In the genomic region with DNA sequence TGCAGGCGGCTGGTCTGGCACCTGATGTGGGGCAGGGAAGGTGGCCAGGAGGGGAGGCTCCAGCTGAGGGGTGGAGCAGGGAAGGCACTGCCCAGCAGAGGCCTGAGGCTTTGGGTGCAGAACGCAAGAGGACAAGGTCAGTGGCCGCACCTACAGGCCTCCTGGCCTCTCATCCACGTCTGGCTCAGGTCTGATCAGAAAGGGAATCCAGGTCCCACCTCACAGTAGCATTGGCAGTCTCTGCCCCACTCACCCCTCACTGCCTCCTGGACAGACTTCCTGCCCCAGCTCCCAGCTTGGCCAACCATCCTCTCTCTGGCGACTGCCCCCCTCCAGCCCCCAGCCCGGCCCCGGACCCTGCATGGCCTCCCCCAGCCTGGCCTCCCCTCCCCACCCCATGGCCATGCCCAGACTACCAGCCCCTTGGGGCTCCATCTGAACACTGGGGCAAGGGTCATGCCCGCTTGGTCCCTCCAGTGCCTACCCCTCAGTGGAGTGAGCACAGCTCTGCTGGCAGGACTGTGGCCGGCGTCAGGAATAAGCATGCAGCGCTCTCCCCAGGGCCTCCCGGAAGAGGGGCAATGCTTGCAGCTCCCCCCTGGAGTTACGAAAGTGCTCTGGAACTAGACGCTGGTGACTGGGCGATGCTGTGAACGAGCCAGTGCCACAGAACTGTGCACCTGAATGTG, we compare ENCODE assay signal across 1 cellular context.
TF ChIP-seq lines count a peak whose summit lies in the region.

No MANE protein-coding gene starts in this region.

TF ChIP-seq in HepG2, 621 proteins besides CTCF, POLR2A, EP300 and RAD21 (continues in another document):
- TF ChIP-seq, protein P1, sequence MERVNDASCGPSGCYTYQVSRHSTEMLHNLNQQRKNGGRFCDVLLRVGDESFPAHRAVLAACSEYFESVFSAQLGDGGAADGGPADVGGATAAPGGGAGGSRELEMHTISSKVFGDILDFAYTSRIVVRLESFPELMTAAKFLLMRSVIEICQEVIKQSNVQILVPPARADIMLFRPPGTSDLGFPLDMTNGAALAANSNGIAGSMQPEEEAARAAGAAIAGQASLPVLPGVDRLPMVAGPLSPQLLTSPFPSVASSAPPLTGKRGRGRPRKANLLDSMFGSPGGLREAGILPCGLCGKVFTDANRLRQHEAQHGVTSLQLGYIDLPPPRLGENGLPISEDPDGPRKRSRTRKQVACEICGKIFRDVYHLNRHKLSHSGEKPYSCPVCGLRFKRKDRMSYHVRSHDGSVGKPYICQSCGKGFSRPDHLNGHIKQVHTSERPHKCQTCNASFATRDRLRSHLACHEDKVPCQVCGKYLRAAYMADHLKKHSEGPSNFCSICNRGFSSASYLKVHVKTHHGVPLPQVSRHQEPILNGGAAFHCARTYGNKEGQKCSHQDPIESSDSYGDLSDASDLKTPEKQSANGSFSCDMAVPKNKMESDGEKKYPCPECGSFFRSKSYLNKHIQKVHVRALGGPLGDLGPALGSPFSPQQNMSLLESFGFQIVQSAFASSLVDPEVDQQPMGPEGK (CRISPR knock-in tag; IDR thresholded peaks at IDR 0.05): peak; percentile 98
- TF ChIP-seq, protein P2, sequence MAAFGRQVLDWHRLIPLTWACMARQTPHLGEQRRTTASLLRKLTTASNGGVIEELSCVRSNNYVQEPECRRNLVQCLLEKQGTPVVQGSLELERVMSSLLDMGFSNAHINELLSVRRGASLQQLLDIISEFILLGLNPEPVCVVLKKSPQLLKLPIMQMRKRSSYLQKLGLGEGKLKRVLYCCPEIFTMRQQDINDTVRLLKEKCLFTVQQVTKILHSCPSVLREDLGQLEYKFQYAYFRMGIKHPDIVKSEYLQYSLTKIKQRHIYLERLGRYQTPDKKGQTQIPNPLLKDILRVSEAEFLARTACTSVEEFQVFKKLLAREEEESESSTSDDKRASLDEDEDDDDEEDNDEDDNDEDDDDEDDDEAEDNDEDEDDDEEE (CRISPR knock-in tag; IDR thresholded peaks at IDR 0.05): peak; percentile 50; the same call in 1 of the 2 replicates
- peak; percentile 56; the same call in 1 of the 2 replicates for TF ChIP-seq ZNF451 (CRISPR knock-in tag; IDR thresholded peaks at IDR 0.05)
- TF ChIP-seq, protein P3, sequence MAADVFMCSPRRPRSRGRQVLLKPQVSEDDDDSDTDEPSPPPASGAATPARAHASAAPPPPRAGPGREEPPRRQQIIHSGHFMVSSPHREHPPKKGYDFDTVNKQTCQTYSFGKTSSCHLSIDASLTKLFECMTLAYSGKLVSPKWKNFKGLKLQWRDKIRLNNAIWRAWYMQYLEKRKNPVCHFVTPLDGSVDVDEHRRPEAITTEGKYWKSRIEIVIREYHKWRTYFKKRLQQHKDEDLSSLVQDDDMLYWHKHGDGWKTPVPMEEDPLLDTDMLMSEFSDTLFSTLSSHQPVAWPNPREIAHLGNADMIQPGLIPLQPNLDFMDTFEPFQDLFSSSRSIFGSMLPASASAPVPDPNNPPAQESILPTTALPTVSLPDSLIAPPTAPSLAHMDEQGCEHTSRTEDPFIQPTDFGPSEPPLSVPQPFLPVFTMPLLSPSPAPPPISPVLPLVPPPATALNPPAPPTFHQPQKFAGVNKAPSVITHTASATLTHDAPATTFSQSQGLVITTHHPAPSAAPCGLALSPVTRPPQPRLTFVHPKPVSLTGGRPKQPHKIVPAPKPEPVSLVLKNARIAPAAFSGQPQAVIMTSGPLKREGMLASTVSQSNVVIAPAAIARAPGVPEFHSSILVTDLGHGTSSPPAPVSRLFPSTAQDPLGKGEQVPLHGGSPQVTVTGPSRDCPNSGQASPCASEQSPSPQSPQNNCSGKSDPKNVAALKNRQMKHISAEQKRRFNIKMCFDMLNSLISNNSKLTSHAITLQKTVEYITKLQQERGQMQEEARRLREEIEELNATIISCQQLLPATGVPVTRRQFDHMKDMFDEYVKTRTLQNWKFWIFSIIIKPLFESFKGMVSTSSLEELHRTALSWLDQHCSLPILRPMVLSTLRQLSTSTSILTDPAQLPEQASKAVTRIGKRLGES (CRISPR knock-in tag; IDR thresholded peaks at IDR 0.05; ENCODE audit: borderline replicate concordance): no peak
- no peak for TF ChIP-seq MBD4 (IDR thresholded peaks at IDR 0.05; ENCODE audit: borderline replicate concordance, low read length)
- peak; percentile 14; the same call in 1 of the 2 replicates for TF ChIP-seq SOX13 (IDR thresholded peaks at IDR 0.05)
- peak in 1 of 2 experiments; percentile 60; a peak in 1 of 4 replicates for TF ChIP-seq SOX13 (CRISPR knock-in tag; conservative IDR thresholded peaks at IDR 0.05 in 1 of 2, IDR thresholded peaks at IDR 0.05 in 1 of 2)
- TF ChIP-seq, protein P4, sequence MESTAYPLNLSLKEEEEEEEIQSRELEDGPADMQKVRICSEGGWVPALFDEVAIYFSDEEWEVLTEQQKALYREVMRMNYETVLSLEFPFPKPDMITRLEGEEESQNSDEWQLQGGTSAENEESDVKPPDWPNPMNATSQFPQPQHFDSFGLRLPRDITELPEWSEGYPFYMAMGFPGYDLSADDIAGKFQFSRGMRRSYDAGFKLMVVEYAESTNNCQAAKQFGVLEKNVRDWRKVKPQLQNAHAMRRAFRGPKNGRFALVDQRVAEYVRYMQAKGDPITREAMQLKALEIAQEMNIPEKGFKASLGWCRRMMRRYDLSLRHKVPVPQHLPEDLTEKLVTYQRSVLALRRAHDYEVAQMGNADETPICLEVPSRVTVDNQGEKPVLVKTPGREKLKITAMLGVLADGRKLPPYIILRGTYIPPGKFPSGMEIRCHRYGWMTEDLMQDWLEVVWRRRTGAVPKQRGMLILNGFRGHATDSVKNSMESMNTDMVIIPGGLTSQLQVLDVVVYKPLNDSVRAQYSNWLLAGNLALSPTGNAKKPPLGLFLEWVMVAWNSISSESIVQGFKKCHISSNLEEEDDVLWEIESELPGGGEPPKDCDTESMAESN (CRISPR knock-in tag; conservative IDR thresholded peaks at IDR 0.05): peak; percentile 31; the same call in 1 of the 2 replicates
- TF ChIP-seq KDM6A (CRISPR knock-in tag; IDR thresholded peaks at IDR 0.05; ENCODE audit: low read depth): 0 out of 2 replicates have a peak, but pooled peaks have one; percentile 27
- no peak for TF ChIP-seq SMYD3 (CRISPR knock-in tag; IDR thresholded peaks at IDR 0.05)
- TF ChIP-seq ZNF317 (CRISPR knock-in tag; IDR thresholded peaks at IDR 0.05): no peak
- no peak for TF ChIP-seq ARID2 (CRISPR knock-in tag; IDR thresholded peaks at IDR 0.05; ENCODE audit: borderline replicate concordance)
- TF ChIP-seq, protein P5, sequence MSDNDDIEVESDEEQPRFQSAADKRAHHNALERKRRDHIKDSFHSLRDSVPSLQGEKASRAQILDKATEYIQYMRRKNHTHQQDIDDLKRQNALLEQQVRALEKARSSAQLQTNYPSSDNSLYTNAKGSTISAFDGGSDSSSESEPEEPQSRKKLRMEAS (IDR thresholded peaks at IDR 0.05): peak; percentile 24; the same call in 1 of the 2 replicates
- peak; percentile 73; the same call in 1 of the 2 replicates for TF ChIP-seq ZNF614 (CRISPR knock-in tag; IDR thresholded peaks at IDR 0.05; ENCODE audit: borderline replicate concordance)
- TF ChIP-seq, protein P6, sequence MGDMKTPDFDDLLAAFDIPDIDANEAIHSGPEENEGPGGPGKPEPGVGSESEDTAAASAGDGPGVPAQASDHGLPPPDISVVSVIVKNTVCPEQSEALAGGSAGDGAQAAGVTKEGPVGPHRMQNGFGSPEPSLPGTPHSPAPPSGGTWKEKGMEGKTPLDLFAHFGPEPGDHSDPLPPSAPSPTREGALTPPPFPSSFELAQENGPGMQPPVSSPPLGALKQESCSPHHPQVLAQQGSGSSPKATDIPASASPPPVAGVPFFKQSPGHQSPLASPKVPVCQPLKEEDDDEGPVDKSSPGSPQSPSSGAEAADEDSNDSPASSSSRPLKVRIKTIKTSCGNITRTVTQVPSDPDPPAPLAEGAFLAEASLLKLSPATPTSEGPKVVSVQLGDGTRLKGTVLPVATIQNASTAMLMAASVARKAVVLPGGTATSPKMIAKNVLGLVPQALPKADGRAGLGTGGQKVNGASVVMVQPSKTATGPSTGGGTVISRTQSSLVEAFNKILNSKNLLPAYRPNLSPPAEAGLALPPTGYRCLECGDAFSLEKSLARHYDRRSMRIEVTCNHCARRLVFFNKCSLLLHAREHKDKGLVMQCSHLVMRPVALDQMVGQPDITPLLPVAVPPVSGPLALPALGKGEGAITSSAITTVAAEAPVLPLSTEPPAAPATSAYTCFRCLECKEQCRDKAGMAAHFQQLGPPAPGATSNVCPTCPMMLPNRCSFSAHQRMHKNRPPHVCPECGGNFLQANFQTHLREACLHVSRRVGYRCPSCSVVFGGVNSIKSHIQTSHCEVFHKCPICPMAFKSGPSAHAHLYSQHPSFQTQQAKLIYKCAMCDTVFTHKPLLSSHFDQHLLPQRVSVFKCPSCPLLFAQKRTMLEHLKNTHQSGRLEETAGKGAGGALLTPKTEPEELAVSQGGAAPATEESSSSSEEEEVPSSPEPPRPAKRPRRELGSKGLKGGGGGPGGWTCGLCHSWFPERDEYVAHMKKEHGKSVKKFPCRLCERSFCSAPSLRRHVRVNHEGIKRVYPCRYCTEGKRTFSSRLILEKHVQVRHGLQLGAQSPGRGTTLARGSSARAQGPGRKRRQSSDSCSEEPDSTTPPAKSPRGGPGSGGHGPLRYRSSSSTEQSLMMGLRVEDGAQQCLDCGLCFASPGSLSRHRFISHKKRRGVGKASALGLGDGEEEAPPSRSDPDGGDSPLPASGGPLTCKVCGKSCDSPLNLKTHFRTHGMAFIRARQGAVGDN (CRISPR knock-in tag; IDR thresholded peaks at IDR 0.05): peak; percentile 77
- TF ChIP-seq, protein P7, sequence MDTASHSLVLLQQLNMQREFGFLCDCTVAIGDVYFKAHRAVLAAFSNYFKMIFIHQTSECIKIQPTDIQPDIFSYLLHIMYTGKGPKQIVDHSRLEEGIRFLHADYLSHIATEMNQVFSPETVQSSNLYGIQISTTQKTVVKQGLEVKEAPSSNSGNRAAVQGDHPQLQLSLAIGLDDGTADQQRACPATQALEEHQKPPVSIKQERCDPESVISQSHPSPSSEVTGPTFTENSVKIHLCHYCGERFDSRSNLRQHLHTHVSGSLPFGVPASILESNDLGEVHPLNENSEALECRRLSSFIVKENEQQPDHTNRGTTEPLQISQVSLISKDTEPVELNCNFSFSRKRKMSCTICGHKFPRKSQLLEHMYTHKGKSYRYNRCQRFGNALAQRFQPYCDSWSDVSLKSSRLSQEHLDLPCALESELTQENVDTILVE (CRISPR knock-in tag; IDR thresholded peaks at IDR 0.05): peak; percentile 59; the same call in 1 of the 2 replicates
- no peak for TF ChIP-seq ZBTB42 (CRISPR knock-in tag; IDR thresholded peaks at IDR 0.05)
- 0 out of 2 replicates have a peak, but pooled peaks have one; percentile 36 for TF ChIP-seq ZNF564 (CRISPR knock-in tag; IDR thresholded peaks at IDR 0.05)
- TF ChIP-seq ZNF713 (CRISPR knock-in tag; IDR thresholded peaks at IDR 0.05): no peak
- TF ChIP-seq KLF15 (CRISPR knock-in tag; IDR thresholded peaks at IDR 0.05; ENCODE audit: borderline replicate concordance): no peak
- TF ChIP-seq SNAI1 (CRISPR knock-in tag; IDR thresholded peaks at IDR 0.05; ENCODE audit: borderline replicate concordance): no peak
- TF ChIP-seq ZNF839 (CRISPR knock-in tag; IDR thresholded peaks at IDR 0.05; ENCODE audit: borderline replicate concordance): peak; percentile 50; the same call in 1 of the 2 replicates
- TF ChIP-seq, protein P8, sequence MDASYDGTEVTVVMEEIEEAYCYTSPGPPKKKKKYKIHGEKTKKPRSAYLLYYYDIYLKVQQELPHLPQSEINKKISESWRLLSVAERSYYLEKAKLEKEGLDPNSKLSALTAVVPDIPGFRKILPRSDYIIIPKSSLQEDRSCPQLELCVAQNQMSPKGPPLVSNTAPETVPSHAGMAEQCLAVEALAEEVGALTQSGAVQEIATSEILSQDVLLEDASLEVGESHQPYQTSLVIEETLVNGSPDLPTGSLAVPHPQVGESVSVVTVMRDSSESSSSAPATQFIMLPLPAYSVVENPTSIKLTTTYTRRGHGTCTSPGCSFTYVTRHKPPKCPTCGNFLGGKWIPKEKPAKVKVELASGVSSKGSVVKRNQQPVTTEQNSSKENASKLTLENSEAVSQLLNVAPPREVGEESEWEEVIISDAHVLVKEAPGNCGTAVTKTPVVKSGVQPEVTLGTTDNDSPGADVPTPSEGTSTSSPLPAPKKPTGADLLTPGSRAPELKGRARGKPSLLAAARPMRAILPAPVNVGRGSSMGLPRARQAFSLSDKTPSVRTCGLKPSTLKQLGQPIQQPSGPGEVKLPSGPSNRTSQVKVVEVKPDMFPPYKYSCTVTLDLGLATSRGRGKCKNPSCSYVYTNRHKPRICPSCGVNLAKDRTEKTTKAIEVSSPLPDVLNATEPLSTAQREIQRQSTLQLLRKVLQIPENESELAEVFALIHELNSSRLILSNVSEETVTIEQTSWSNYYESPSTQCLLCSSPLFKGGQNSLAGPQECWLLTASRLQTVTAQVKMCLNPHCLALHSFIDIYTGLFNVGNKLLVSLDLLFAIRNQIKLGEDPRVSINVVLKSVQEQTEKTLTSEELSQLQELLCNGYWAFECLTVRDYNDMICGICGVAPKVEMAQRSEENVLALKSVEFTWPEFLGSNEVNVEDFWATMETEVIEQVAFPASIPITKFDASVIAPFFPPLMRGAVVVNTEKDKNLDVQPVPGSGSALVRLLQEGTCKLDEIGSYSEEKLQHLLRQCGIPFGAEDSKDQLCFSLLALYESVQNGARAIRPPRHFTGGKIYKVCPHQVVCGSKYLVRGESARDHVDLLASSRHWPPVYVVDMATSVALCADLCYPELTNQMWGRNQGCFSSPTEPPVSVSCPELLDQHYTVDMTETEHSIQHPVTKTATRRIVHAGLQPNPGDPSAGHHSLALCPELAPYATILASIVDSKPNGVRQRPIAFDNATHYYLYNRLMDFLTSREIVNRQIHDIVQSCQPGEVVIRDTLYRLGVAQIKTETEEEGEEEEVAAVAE (CRISPR knock-in tag; IDR thresholded peaks at IDR 0.05; ENCODE audit: borderline replicate concordance): no peak
- TF ChIP-seq ZNF501 (CRISPR knock-in tag; IDR thresholded peaks at IDR 0.05): no peak
- TF ChIP-seq CEBPG (CRISPR knock-in tag; IDR thresholded peaks at IDR 0.05): peak; percentile 89
- no peak for TF ChIP-seq GPN1 (CRISPR knock-in tag; IDR thresholded peaks at IDR 0.05; ENCODE audit: borderline replicate concordance)
- no peak; the same call in 1 of the 2 replicates for TF ChIP-seq ZNF552 (CRISPR knock-in tag; IDR thresholded peaks at IDR 0.05; ENCODE audit: borderline replicate concordance)
- no peak for TF ChIP-seq FOXP1 (IDR thresholded peaks at IDR 0.05)
- no peak for TF ChIP-seq FOXP1 (CRISPR knock-in tag; IDR thresholded peaks at IDR 0.05)
- no peak for TF ChIP-seq SOX6 (IDR thresholded peaks at IDR 0.05)
- 0 out of 2 replicates have a peak, but pooled peaks have one; percentile 1 for TF ChIP-seq SOX6 (CRISPR knock-in tag; IDR thresholded peaks at IDR 0.05)
- no peak for TF ChIP-seq FOXK2 (IDR thresholded peaks at IDR 0.05)
- TF ChIP-seq ZNF567 (CRISPR knock-in tag; IDR thresholded peaks at IDR 0.05; ENCODE audit: borderline replicate concordance): no peak
- TF ChIP-seq ZBTB7A (CRISPR knock-in tag; IDR thresholded peaks at IDR 0.05): peak; percentile 90; the same call in 1 of the 2 replicates
- peak; percentile 54; the same call in 1 of the 2 replicates for TF ChIP-seq SP4 (CRISPR knock-in tag; IDR thresholded peaks at IDR 0.05)
- no peak for TF ChIP-seq FOSL1 (CRISPR knock-in tag; IDR thresholded peaks at IDR 0.05; ENCODE audit: borderline replicate concordance)
- TF ChIP-seq SAP130 (CRISPR knock-in tag; IDR thresholded peaks at IDR 0.05; ENCODE audit: low read depth): peak; percentile 77
- no peak for TF ChIP-seq GABPA (IDR thresholded peaks at IDR 0.05; ENCODE audit: low read depth, low read length)
- TF ChIP-seq GABPA (CRISPR knock-in tag; IDR thresholded peaks at IDR 0.05; ENCODE audit: low read depth): no peak
- TF ChIP-seq PPARG (CRISPR knock-in tag; conservative IDR thresholded peaks at IDR 0.05): peak; percentile 38; the same call in 1 of the 2 replicates
- 0 out of 2 replicates have a peak, but pooled peaks have one; percentile 47 for TF ChIP-seq ZMAT3 (CRISPR knock-in tag; conservative IDR thresholded peaks at IDR 0.05)
- TF ChIP-seq PHF8 (CRISPR knock-in tag; IDR thresholded peaks at IDR 0.05): 0 out of 2 replicates have a peak, but pooled peaks have one; percentile 8
- no peak for TF ChIP-seq ZNF615 (CRISPR knock-in tag; IDR thresholded peaks at IDR 0.05; ENCODE audit: borderline replicate concordance)
